28 cellular contexts compared by ENCODE assay signal in the genomic region with DNA sequence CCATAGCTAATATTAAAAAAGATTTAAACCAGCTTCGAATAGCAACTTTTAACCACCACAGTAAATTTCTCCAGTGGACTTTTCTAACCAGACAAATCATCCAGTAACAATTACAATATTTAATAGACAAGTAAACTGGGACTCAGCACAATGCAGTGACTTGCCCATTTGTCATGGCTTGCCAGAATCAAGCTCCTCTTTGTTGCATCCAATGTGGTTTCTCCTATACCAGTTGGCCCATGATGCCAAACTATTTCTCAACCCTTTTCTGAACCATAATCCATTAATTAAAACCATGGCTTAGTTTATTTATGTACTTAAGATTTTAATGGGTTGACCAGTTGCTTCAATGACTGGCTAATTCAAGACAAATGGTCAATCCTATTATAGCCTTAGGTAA.
"Had no signal": no experiment of that assay in that cellular context is flagged by ENCODE, and none has a peak within 500 bp of the region (broad histone marks: within the 10 kb centered on the region; RNA-seq: fewer than 3 reads in every experiment).

No MANE protein-coding gene starts in this region.

- H3K36me3 ChIP-seq: ascending aorta, breast epithelium, cardiac muscle cell, colonic mucosa, esophagus squamous epithelium, gastrocnemius medialis, heart left ventricle, WERI-Rb-1 had no signal

- H3K27me3 ChIP-seq: ascending aorta, breast epithelium, cardiac muscle cell, colonic mucosa, esophagus squamous epithelium, foreskin keratinocyte, gastrocnemius medialis, heart left ventricle had no signal

- H3K9me3 ChIP-seq: ascending aorta, breast epithelium, colonic mucosa, esophagus squamous epithelium, gastrocnemius medialis, heart left ventricle had no signal

- DNase-seq: activated B cell treated with CpG ODN at 0.5 μM for 24 hours; activated CD4-positive, alpha-beta T cell treated with anti-CD3 and anti-CD28 coated beads for 48 hours; activated CD4-positive, alpha-beta T cell treated with anti-CD3 and anti-CD28 coated beads, Interleukin-2, amount 50 U/mL, for 1 hour; activated CD4-positive, alpha-beta T cell treated with anti-CD3 and anti-CD28 coated beads, Interleukin-2, amount 50 U/mL, for 48 hours; activated CD8-positive, alpha-beta memory T cell treated with anti-CD3 and anti-CD28 coated beads for 24 hours; activated CD8-positive, alpha-beta T cell treated with anti-CD3 and anti-CD28 coated beads for 36 hours; activated effector memory CD4-positive, alpha-beta T cell treated with anti-CD3 and anti-CD28 coated beads, Interleukin-2, amount 50 U/mL, for 16 hours; activated naive CD4-positive, alpha-beta T cell; activated naive CD4-positive, alpha-beta T cell treated with anti-CD3 and anti-CD28 coated beads, Interleukin-2, amount 10 ng/mL, durations not matched to agents 7 days and 5 days; activated naive CD8-positive, alpha-beta T cell treated with anti-CD3 and anti-CD28 coated beads, Interleukin-2, amount 10 ng/mL, durations not matched to agents 7 days and 5 days; activated T-cell treated with anti-CD3 and anti-CD28 coated beads, Interleukin-2, amount 50 U/mL, for 48 hours; central memory CD4-positive, alpha-beta T cell; cerebellar nuclear complex; colonic mucosa; effector CD8-positive, alpha-beta T cell; erythroblast; esophagus squamous epithelium; gastrocnemius medialis; glutamatergic neuron; heart left ventricle; T-helper 1 cell; T-helper 17 cell; T1000; WERI-Rb-1 had no signal

- H3K4me1 ChIP-seq: ascending aorta, breast epithelium, colonic mucosa, gastrocnemius medialis, heart left ventricle had no signal

- H3K27ac ChIP-seq: ascending aorta, breast epithelium, cardiac muscle cell, colonic mucosa, esophagus squamous epithelium, foreskin keratinocyte, gastrocnemius medialis, heart left ventricle, WERI-Rb-1 had no signal

- H3K4me3 ChIP-seq: ascending aorta, breast epithelium, cardiac muscle cell, colonic mucosa, esophagus squamous epithelium, gastrocnemius medialis, heart left ventricle had no signal
